ENCODE assay signal across 12 cellular contexts in the genomic region with DNA sequence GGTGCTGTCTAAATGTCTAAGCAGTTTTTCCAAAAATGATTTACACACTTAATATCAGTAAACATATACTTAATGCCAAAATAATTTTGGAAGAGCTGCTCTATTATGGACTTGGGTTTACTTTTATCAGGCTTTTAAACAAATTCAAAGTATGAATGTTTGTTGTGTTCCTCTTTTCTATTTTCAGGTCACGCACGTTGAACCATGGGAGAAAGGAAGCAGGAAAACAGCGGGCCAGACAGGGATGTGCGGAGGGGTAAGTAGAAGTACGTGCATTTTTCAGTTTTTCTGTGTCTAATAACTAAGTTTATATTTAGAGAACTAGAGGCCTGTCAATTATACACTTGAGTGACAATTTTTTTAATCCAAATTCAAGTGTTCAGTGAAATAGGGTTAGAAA. TPM values are rescaled to one million over a fixed set of nuclear protein-coding genes. Genes with fewer than 3 reads are reported as not detected.
DNase-seq lines count a peak whose midpoint lies in the region; ATAC-seq, FAIRE-seq and TF ChIP-seq lines count a peak whose summit lies in the region.
"Had no signal": no experiment of that assay in that cellular context is flagged by ENCODE, and none has a peak within 500 bp of the region (broad histone marks: within the 10 kb centered on the region; RNA-seq: fewer than 3 reads in every experiment).

No MANE protein-coding gene starts in this region.

- peak overlapping the region; percentile 89 for H3K27ac Mint-ChIP-seq in activated CD4-positive, alpha-beta T cell treated with anti-CD3 and anti-CD28 coated beads, Interleukin-2, amount 10 ng/mL, durations not matched to agents 7 days and 5 days

- H3K27me3 Mint-ChIP-seq in activated CD4-positive, alpha-beta T cell treated with anti-CD3 and anti-CD28 coated beads, Interleukin-2, amount 10 ng/mL, durations not matched to agents 7 days and 5 days, result no peaks in the 10 kb centered on the region

- no peak overlapping the region for H3K27ac ChIP-seq in OCI-LY7 (ENCODE audit: low read depth, low read length, poor library complexity, severe bottlenecking)
- peak overlapping the region; percentile 18 for H3K27ac ChIP-seq in effector memory CD4-positive, alpha-beta T cell (ENCODE audit: insufficient read depth, low read length, poor library complexity, severe bottlenecking)
- peak overlapping the region; percentile 93 for H3K27ac ChIP-seq in smooth muscle cell (ENCODE audit: low read depth)
- no peak overlapping the region for H3K27ac ChIP-seq in small intestine (ENCODE audit: low read depth in 1 of 2, low read length in 1 of 2)

- peaks cover 62% of the 10 kb centered on the region for H3K4me1 Mint-ChIP-seq in activated CD4-positive, alpha-beta T cell treated with anti-CD3 and anti-CD28 coated beads, Interleukin-2, amount 10 ng/mL, durations not matched to agents 7 days and 5 days

- H3F3A ChIP-seq in smooth muscle cell (ENCODE audit: low read depth), result peaks cover 21% of the 10 kb centered on the region

- H3K4me3 ChIP-seq in OCI-LY7 (ENCODE audit: low read depth, low read length, poor library complexity, severe bottlenecking), result peak overlapping the region; percentile 97
- no peak overlapping the region for H3K4me3 ChIP-seq in effector memory CD4-positive, alpha-beta T cell (ENCODE audit: insufficient read depth, low read depth, low read length, poor library complexity, severe bottlenecking)
- H3K4me3 ChIP-seq in smooth muscle cell, result peak overlapping the region; percentile 97
- H3K4me3 ChIP-seq in small intestine (ENCODE audit: low read depth in 1 of 2, low read length in 2 of 2), result no peak overlapping the region

- H3K4me2 ChIP-seq in OCI-LY7 (ENCODE audit: low read length) (peak overlapping the region; percentile 79), smooth muscle cell (peak overlapping the region; percentile 95)

- CTCF ChIA-PET in activated CD4-positive, alpha-beta T cell treated with anti-CD3 and anti-CD28 coated beads, Interleukin-2, amount 10 ng/mL, durations not matched to agents 7 days and 5 days (lab: Charles Lee), result no interaction called here
- CTCF ChIA-PET in OCI-LY7 (lab: Charles Lee; ENCODE audit: unreplicated experiment), result no interaction called here

- FAIRE-seq in small intestine (lab: Jason Lieb, UNC), result no peak

- H3K36me3 ChIP-seq in OCI-LY7 (ENCODE audit: insufficient read depth, low read length) (peaks cover 80% of the 10 kb centered on the region), smooth muscle cell (ENCODE audit: low read depth) (peaks cover 51% of the 10 kb centered on the region), small intestine (ENCODE audit: control insufficient read depth in 2 of 2, insufficient read depth in 2 of 2, low read length in 2 of 2) (peaks cover 14% of the 10 kb centered on the region in 2 donors)
- H3K36me3 ChIP-seq in effector memory CD4-positive, alpha-beta T cell (ENCODE audit: control insufficient read depth, insufficient read depth, low read length), result peaks cover 40% of the 10 kb centered on the region

- DNase-seq in activated CD4-positive, alpha-beta T cell treated with anti-CD3 and anti-CD28 coated beads, Interleukin-2, amount 10 ng/mL, durations not matched to agents 7 days and 5 days, result no peak
- no peak for DNase-seq in activated CD4-positive, alpha-beta T cell treated with anti-CD3 and anti-CD28 coated beads for 4 hours
- DNase-seq in OCI-LY7 (ENCODE audit: low spot score) (no peak), smooth muscle cell (lab: John Stamatoyannopoulos, UW; ENCODE audit: unreplicated experiment) (no peak), small intestine (no peak)
- DNase-seq in effector memory CD4-positive, alpha-beta T cell, result no peak
- DNase-seq: GF-D8, NCI-H1417 treated with DMSO at 0.1 percent for 48 hours had no signal

- peaks cover 27% of the 10 kb centered on the region for H3K4me1 ChIP-seq in OCI-LY7 (ENCODE audit: insufficient read depth, low read length, poor library complexity, severe bottlenecking)
- peaks cover 22% of the 10 kb centered on the region for H3K4me1 ChIP-seq in effector memory CD4-positive, alpha-beta T cell (ENCODE audit: control insufficient read depth, insufficient read depth, low read length, poor library complexity, severe bottlenecking)
- H3K4me1 ChIP-seq in smooth muscle cell (ENCODE audit: low read depth), result peaks cover 25% of the 10 kb centered on the region
- peaks cover 0 to 3% of the 10 kb centered on the region in 2 donors for H3K4me1 ChIP-seq in small intestine (ENCODE audit: control insufficient read depth in 2 of 2, insufficient read depth in 1 of 2, low read depth in 1 of 2, low read length in 1 of 2)

- 96% methylated on average over 5 of the region's 5 CpGs for WGBS in smooth muscle cell (ENCODE audit: low lambda C conversion rate)
- WGBS in small intestine, 3 donors, result 60 to 73% (median 67%) methylated on average over 5 of the region's 5 CpGs

- POLR2A ChIA-PET in activated CD4-positive, alpha-beta T cell treated with anti-CD3 and anti-CD28 coated beads, Interleukin-2, amount 10 ng/mL, durations not matched to agents 7 days and 5 days (lab: Charles Lee), result no interaction called here
- POLR2A ChIA-PET in OCI-LY7 (lab: Charles Lee), result interaction anchor here (0.6 kb wide), 1 partner anchor 11 kb away, joined by 3 read pairs; no protein-coding TSS in a partner anchor

- H3K36me3 Mint-ChIP-seq in activated CD4-positive, alpha-beta T cell treated with anti-CD3 and anti-CD28 coated beads, Interleukin-2, amount 10 ng/mL, durations not matched to agents 7 days and 5 days (ENCODE audit: low read depth), result peaks cover 73% of the 10 kb centered on the region

- H3K9me2 ChIP-seq in OCI-LY7 (ENCODE audit: insufficient read depth, low read length), result no peaks in the 10 kb centered on the region

- H2AFZ ChIP-seq in OCI-LY7 (ENCODE audit: low read length), result no peak overlapping the region
- H2AFZ ChIP-seq in smooth muscle cell (ENCODE audit: low read depth), result no peak overlapping the region

- ATAC-seq in GM19455 (IDR thresholded peaks at IDR 0.05; ENCODE audit: unreplicated experiment) (no peak), GM19395 (IDR thresholded peaks at IDR 0.05; ENCODE audit: unreplicated experiment) (no peak)

- BruUV-seq in OCI-LY7 (replicated peaks; lab: Mats Ljungman, UMichigan), result no TSS peak

- no peaks in the 10 kb centered on the region for H3K9me3 Mint-ChIP-seq in activated CD4-positive, alpha-beta T cell treated with anti-CD3 and anti-CD28 coated beads, Interleukin-2, amount 10 ng/mL, durations not matched to agents 7 days and 5 days

- no peaks in the 10 kb centered on the region for H3K27me3 ChIP-seq in effector memory CD4-positive, alpha-beta T cell (replicated peaks; ENCODE audit: control insufficient read depth, insufficient read depth, low read length, poor library complexity, severe bottlenecking)
- H3K27me3 ChIP-seq in smooth muscle cell (ENCODE audit: low read depth) (no peaks in the 10 kb centered on the region), small intestine (ENCODE audit: control insufficient read depth in 2 of 2, insufficient read depth in 2 of 2, low read length in 2 of 2) (no peaks in the 10 kb centered on the region)

- H3K79me2 ChIP-seq in OCI-LY7 (ENCODE audit: insufficient read depth, low read depth, low read length) (peaks cover 76% of the 10 kb centered on the region), smooth muscle cell (ENCODE audit: low read depth) (peaks cover 46% of the 10 kb centered on the region)

- TF ChIP-seq CTCF in OCI-LY7 (conservative IDR thresholded peaks at IDR 0.05; ENCODE audit: low read length) (no peak), smooth muscle cell (IDR thresholded peaks at IDR 0.05; ENCODE audit: borderline replicate concordance, insufficient read depth, poor library complexity, severe bottlenecking) (no peak)

- H4K20me1 ChIP-seq in OCI-LY7 (ENCODE audit: insufficient read depth, low read length) (peaks cover 39% of the 10 kb centered on the region), smooth muscle cell (ENCODE audit: low read depth) (peaks cover 60% of the 10 kb centered on the region)

- no peak overlapping the region for H3K9ac ChIP-seq in smooth muscle cell (ENCODE audit: low read depth)

- H3K9me3 ChIP-seq in OCI-LY7 (ENCODE audit: low read length) (no peaks in the 10 kb centered on the region), smooth muscle cell (replicated peaks; ENCODE audit: low read depth) (no peaks in the 10 kb centered on the region), small intestine (ENCODE audit: control insufficient read depth, low read depth) (no peaks in the 10 kb centered on the region)
- no peaks in the 10 kb centered on the region for H3K9me3 ChIP-seq in effector memory CD4-positive, alpha-beta T cell (ENCODE audit: control insufficient read depth, low read length)

- intact Hi-C loops in OCI-LY7 (cut with micrococcal nuclease; ENCODE audit: unreplicated experiment), result loop anchor here (10.0 kb wide), 1 partner anchor 409 kb away; no protein-coding TSS in a partner anchor

- H3K4me3 Mint-ChIP-seq in activated CD4-positive, alpha-beta T cell treated with anti-CD3 and anti-CD28 coated beads, Interleukin-2, amount 10 ng/mL, durations not matched to agents 7 days and 5 days, result peak overlapping the region; percentile 76

RNA-seq across cellular contexts. Expression of gene PRPF38B, which starts 3.4 kb away (rescaled TPM):
- total RNA-seq in activated CD4-positive, alpha-beta T cell treated with anti-CD3 and anti-CD28 coated beads, Interleukin-2, amount 10 ng/mL, durations not matched to agents 7 days and 5 days, result 10 to 100 TPM; 76.4 to 79.8 TPM
- total RNA-seq in OCI-LY7 (2014; rRNA removed; shearing (Covaris generic)), result 37.7 and 47.4 TPM in 2 replicates
- total RNA-seq in OCI-LY7 (2022), result 72.0 and 73.8 TPM in 2 replicates
- total RNA-seq in smooth muscle cell, result 28.0 and 38.3 TPM in 2 replicates
- polyA plus RNA-seq in smooth muscle cell, result 20.6 and 34.6 TPM in 2 replicates
- 10 to 100 TPM; 22.7 to 30.0 (median 23.2) TPM for polyA plus RNA-seq in small intestine

RNA-seq across cellular contexts. Expression of gene FNDC7, which starts 17.2 kb away (rescaled TPM):
- total RNA-seq in activated CD4-positive, alpha-beta T cell treated with anti-CD3 and anti-CD28 coated beads, Interleukin-2, amount 10 ng/mL, durations not matched to agents 7 days and 5 days, result not detected
- not detected in 2 replicates for total RNA-seq in OCI-LY7 (2014; rRNA removed; shearing (Covaris generic))
- total RNA-seq in OCI-LY7 (2022) (not detected in 2 replicates), smooth muscle cell (0.09 and 0.18 TPM in 2 replicates)
- polyA plus RNA-seq in smooth muscle cell (0.07 TPM in 1 of 2 replicates, not detected in the other), small intestine (not detected)
- total RNA-seq: H4 had no signal
- polyA plus RNA-seq: adipose tissue had no signal

RNA-seq across cellular contexts. Expression of gene HENMT1, which starts 34.6 kb away (rescaled TPM):
- total RNA-seq in activated CD4-positive, alpha-beta T cell treated with anti-CD3 and anti-CD28 coated beads, Interleukin-2, amount 10 ng/mL, durations not matched to agents 7 days and 5 days, result 10 to 100 TPM; 22.7 to 23.6 TPM
- total RNA-seq in OCI-LY7 (2014; rRNA removed; shearing (Covaris generic)), result not detected in 2 replicates
- 0.35 and 0.84 TPM in 2 replicates for total RNA-seq in OCI-LY7 (2022)
- total RNA-seq in smooth muscle cell, result 1.6 and 2.2 TPM in 2 replicates
- 3.5 and 3.9 TPM in 2 replicates for polyA plus RNA-seq in smooth muscle cell
- 10 to 100 TPM in 1 of 3 donors, 1 to 10 TPM in 2; 9.2 to 10.8 (median 10.0) TPM for polyA plus RNA-seq in small intestine
- total RNA-seq: H4 had no signal

RNA-seq across cellular contexts. Expression of gene STXBP3, which starts 51.0 kb away (rescaled TPM):
- 10 to 100 TPM; 49.8 to 55.3 TPM for total RNA-seq in activated CD4-positive, alpha-beta T cell treated with anti-CD3 and anti-CD28 coated beads, Interleukin-2, amount 10 ng/mL, durations not matched to agents 7 days and 5 days
- 27.7 and 28.3 TPM in 2 replicates for total RNA-seq in OCI-LY7 (2014; rRNA removed; shearing (Covaris generic))
- total RNA-seq in OCI-LY7 (2022) (38.2 and 45.7 TPM in 2 replicates), smooth muscle cell (69.8 and 70.7 TPM in 2 replicates)
- polyA plus RNA-seq in smooth muscle cell (25.8 and 27.9 TPM in 2 replicates), small intestine (10 to 100 TPM; 29.1 to 54.6 (median 42.7) TPM)

Comparison
In these comparisons a context has a peak if more than half of its experiments do, and no peak if none do; other contexts are left out.
1. H3K27ac ChIP-seq: peak in effector memory CD4-positive, alpha-beta T cell (single experiment) and smooth muscle cell (single experiment); none in OCI-LY7 (single experiment) and small intestine (0 of 2).
2. H3K4me3 ChIP-seq: peak in OCI-LY7 (single experiment) and smooth muscle cell (single experiment); none in effector memory CD4-positive, alpha-beta T cell (single experiment) and small intestine (0 of 2).